1 cellular context compared by ENCODE assay signal in the genomic region with DNA sequence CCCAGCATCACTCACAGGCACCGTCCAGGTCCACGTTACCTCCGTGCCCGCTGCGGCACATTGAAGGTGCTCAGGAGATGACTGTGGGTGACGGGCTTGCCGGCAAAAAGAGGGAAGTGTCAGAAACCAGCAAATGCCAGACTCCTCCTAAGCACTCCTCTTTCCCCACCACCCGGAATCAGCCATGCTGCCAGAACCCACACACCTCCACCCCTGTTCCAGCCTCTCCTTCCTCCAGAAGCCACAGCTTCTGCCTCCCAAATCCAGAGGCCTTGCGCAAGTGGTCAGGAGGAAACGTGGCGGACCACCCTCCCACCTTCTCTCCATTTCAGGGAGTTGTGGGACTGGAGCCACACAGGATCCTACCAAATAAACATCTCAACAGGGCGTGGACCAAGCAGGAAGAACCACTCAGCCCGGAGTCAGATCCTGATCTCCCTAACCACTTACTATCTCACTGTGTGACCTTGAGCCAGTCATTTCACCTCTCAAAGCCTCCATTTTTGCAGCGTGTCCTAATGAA.
TF ChIP-seq lines count a peak whose summit lies in the region.

No MANE protein-coding gene starts in this region.

TF ChIP-seq in H1, 55 proteins besides CTCF, POLR2A, EP300 and RAD21:
- TF ChIP-seq, protein P1, sequence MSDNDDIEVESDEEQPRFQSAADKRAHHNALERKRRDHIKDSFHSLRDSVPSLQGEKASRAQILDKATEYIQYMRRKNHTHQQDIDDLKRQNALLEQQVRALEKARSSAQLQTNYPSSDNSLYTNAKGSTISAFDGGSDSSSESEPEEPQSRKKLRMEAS (IDR thresholded peaks at IDR 0.05): no peak
- TF ChIP-seq, protein P2, sequence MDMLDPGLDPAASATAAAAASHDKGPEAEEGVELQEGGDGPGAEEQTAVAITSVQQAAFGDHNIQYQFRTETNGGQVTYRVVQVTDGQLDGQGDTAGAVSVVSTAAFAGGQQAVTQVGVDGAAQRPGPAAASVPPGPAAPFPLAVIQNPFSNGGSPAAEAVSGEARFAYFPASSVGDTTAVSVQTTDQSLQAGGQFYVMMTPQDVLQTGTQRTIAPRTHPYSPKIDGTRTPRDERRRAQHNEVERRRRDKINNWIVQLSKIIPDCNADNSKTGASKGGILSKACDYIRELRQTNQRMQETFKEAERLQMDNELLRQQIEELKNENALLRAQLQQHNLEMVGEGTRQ (IDR thresholded peaks at IDR 0.05; ENCODE audit: low read length): no peak
- no peak for TF ChIP-seq JUN (IDR thresholded peaks at IDR 0.05; ENCODE audit: low read depth, low read length)
- TF ChIP-seq SIRT6 (IDR thresholded peaks at IDR 0.05; ENCODE audit: low read length): no peak
- TF ChIP-seq CREB1 (IDR thresholded peaks at IDR 0.05): no peak
- TF ChIP-seq BRCA1 (IDR thresholded peaks at IDR 0.05; ENCODE audit: low read depth, low read length): no peak
- TF ChIP-seq NANOG (IDR thresholded peaks at IDR 0.05; ENCODE audit: insufficient read depth, low read depth, low read length, poor library complexity, severe bottlenecking): no peak
- no peak for TF ChIP-seq SUZ12 (IDR thresholded peaks at IDR 0.05; ENCODE audit: low read length)
- no peak for TF ChIP-seq SP1 (IDR thresholded peaks at IDR 0.05; ENCODE audit: low read depth, low read length)
- TF ChIP-seq HDAC6 (IDR thresholded peaks at IDR 0.05; ENCODE audit: low read depth, low read length): no peak
- TF ChIP-seq CHD1 (IDR thresholded peaks at IDR 0.05; ENCODE audit: low read depth, low read length): no peak
- TF ChIP-seq GTF2F1 (IDR thresholded peaks at IDR 0.05; ENCODE audit: borderline replicate concordance, low read depth, low read length): no peak
- TF ChIP-seq JUND (IDR thresholded peaks at IDR 0.05; ENCODE audit: low read length): no peak
- no peak for TF ChIP-seq SP2 (IDR thresholded peaks at IDR 0.05; ENCODE audit: low read length)
- no peak for TF ChIP-seq EGR1 (IDR thresholded peaks at IDR 0.05; ENCODE audit: borderline replicate concordance, low read depth, low read length)
- no peak for TF ChIP-seq ZNF274 (IDR thresholded peaks at IDR 0.05; ENCODE audit: borderline replicate concordance, extremely low read depth, low read length)
- TF ChIP-seq CBX5 (IDR thresholded peaks at IDR 0.05; ENCODE audit: low read depth, low read length): no peak
- TF ChIP-seq EZH2 (IDR thresholded peaks at IDR 0.05; ENCODE audit: low read depth, low read length, severe bottlenecking): no peak
- no peak for TF ChIP-seq TBP (IDR thresholded peaks at IDR 0.05; ENCODE audit: low read depth, low read length)
- TF ChIP-seq, protein P3, sequence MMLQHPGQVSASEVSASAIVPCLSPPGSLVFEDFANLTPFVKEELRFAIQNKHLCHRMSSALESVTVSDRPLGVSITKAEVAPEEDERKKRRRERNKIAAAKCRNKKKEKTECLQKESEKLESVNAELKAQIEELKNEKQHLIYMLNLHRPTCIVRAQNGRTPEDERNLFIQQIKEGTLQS (IDR thresholded peaks at IDR 0.05; ENCODE audit: insufficient read depth, low read depth, low read length): no peak
